19 cellular contexts compared by ENCODE assay signal in genomic region chrX:7889680-7890079, GRCh38. TPM values are rescaled to one million over a fixed set of nuclear protein-coding genes. Genes with fewer than 3 reads are reported as not detected.
DNase-seq lines count a peak whose midpoint lies in the region; ATAC-seq and TF ChIP-seq lines count a peak whose summit lies in the region.
"Had no signal": no experiment of that assay in that cellular context is flagged by ENCODE, and none has a peak within 500 bp of the region (broad histone marks: within the 10 kb centered on the region; RNA-seq: fewer than 3 reads in every experiment).

No MANE protein-coding gene starts in this region.

- H3K9me3 ChIP-seq in BLaER1 (no peaks in the 10 kb centered on the region), MG63 (no peaks in the 10 kb centered on the region)
- H3K9me3 ChIP-seq: vagina had no signal

- no peaks in the 10 kb centered on the region for H3K27me3 ChIP-seq in BLaER1
- H3K27me3 ChIP-seq in MG63: no peaks in the 10 kb centered on the region
- no peaks in the 10 kb centered on the region for H3K27me3 ChIP-seq in brain microvascular endothelial cell (replicated peaks)
- no peaks in the 10 kb centered on the region for H3K27me3 ChIP-seq in kidney epithelial cell (ENCODE audit: control insufficient read depth, insufficient read depth, low read length)
- H3K27me3 ChIP-seq: vagina had no signal

- H3K36me3 ChIP-seq in BLaER1 (no peaks in the 10 kb centered on the region), MG63 (no peaks in the 10 kb centered on the region), brain microvascular endothelial cell (replicated peaks) (no peaks in the 10 kb centered on the region), kidney epithelial cell (ENCODE audit: control insufficient read depth, insufficient read depth, low read length) (no peaks in the 10 kb centered on the region)
- H3K36me3 ChIP-seq: vagina had no signal

- peak overlapping the region; percentile 27; the same call in 1 of the 2 replicates for H3K4me2 ChIP-seq in BLaER1

- peaks cover 4% of the 10 kb centered on the region for H3K9me3 Mint-ChIP-seq in stimulated activated effector memory CD8-positive, alpha-beta T cell treated with anti-CD3 and anti-CD28 coated beads, Interleukin-12 subunit alpha, Interleukin-12 subunit beta, amount 100 ng/mL, for 72 hours
- H3K9me3 Mint-ChIP-seq in chondrocyte (ENCODE audit: low read depth): peaks cover 5% of the 10 kb centered on the region
- H3K9me3 Mint-ChIP-seq: activated CD4-positive, alpha-beta memory T cell treated with anti-CD3 and anti-CD28 coated beads for 36 hours; activated naive CD8-positive, alpha-beta T cell treated with anti-CD3 and anti-CD28 coated beads, Interleukin-2, amount 50 U/mL, for 24 hours; nephron; T-cell had no signal

- TF ChIP-seq CTCF in brain microvascular endothelial cell (IDR thresholded peaks at IDR 0.05; ENCODE audit: low read depth, low read length, missing control alignments) (no peak), kidney epithelial cell (IDR thresholded peaks at IDR 0.05; ENCODE audit: insufficient read depth, low read length, poor library complexity, severe bottlenecking) (no peak), chondrocyte (IDR thresholded peaks at IDR 0.05) (no peak)

- no peak overlapping the region for H3K4me3 Mint-ChIP-seq in stimulated activated effector memory CD8-positive, alpha-beta T cell treated with anti-CD3 and anti-CD28 coated beads, Interleukin-12 subunit alpha, Interleukin-12 subunit beta, amount 100 ng/mL, for 72 hours
- H3K4me3 Mint-ChIP-seq in chondrocyte (ENCODE audit: unreplicated experiment): no peak overlapping the region
- H3K4me3 Mint-ChIP-seq: activated CD4-positive, alpha-beta memory T cell treated with anti-CD3 and anti-CD28 coated beads for 36 hours; activated naive CD8-positive, alpha-beta T cell treated with anti-CD3 and anti-CD28 coated beads, Interleukin-2, amount 50 U/mL, for 24 hours; IgD-negative memory B cell; nephron; T-cell had no signal

- peaks cover 18% of the 10 kb centered on the region for H3K4me1 ChIP-seq in BLaER1
- H3K4me1 ChIP-seq: vagina had no signal

- no peak for ATAC-seq in stimulated activated effector memory CD8-positive, alpha-beta T cell treated with anti-CD3 and anti-CD28 coated beads, Interleukin-12 subunit alpha, Interleukin-12 subunit beta, amount 100 ng/mL, for 72 hours
- ATAC-seq in HG02588 (IDR thresholded peaks at IDR 0.05; ENCODE audit: unreplicated experiment) (no peak), HG03097 (IDR thresholded peaks at IDR 0.05; ENCODE audit: low FRiP score, unreplicated experiment) (no peak)
- ATAC-seq: activated naive CD8-positive, alpha-beta T cell treated with anti-CD3 and anti-CD28 coated beads, Interleukin-2, amount 50 U/mL, for 24 hours; Right ventricle myocardium inferior had no signal

- H3K4me1 Mint-ChIP-seq in stimulated activated effector memory CD8-positive, alpha-beta T cell treated with anti-CD3 and anti-CD28 coated beads, Interleukin-12 subunit alpha, Interleukin-12 subunit beta, amount 100 ng/mL, for 72 hours: no peaks in the 10 kb centered on the region
- H3K4me1 Mint-ChIP-seq in chondrocyte (ENCODE audit: low read depth): no peaks in the 10 kb centered on the region
- H3K4me1 Mint-ChIP-seq: activated naive CD8-positive, alpha-beta T cell treated with anti-CD3 and anti-CD28 coated beads, Interleukin-2, amount 50 U/mL, for 24 hours had no signal

- H3K4me3 ChIP-seq in BLaER1: no peak overlapping the region
- no peak overlapping the region for H3K4me3 ChIP-seq in MG63
- H3K4me3 ChIP-seq in brain microvascular endothelial cell (ENCODE audit: low read depth, low read length): no peak overlapping the region
- no peak overlapping the region for H3K4me3 ChIP-seq in kidney epithelial cell (ENCODE audit: low read depth, low read length)
- H3K4me3 ChIP-seq: vagina had no signal

- no peaks in the 10 kb centered on the region for H4K20me1 ChIP-seq in BLaER1

- H3K27ac ChIP-seq in BLaER1: no peak overlapping the region
- H3K27ac ChIP-seq in brain microvascular endothelial cell: no peak overlapping the region
- H3K27ac ChIP-seq: vagina had no signal

- H3K27me3 Mint-ChIP-seq in chondrocyte (ENCODE audit: low read depth): no peaks in the 10 kb centered on the region
- H3K27me3 Mint-ChIP-seq: activated naive CD8-positive, alpha-beta T cell treated with anti-CD3 and anti-CD28 coated beads, Interleukin-2, amount 50 U/mL, for 24 hours; IgD-negative memory B cell had no signal

- H3K9ac ChIP-seq in BLaER1: no peak overlapping the region

- in situ Hi-C loops in brain microvascular endothelial cell (cut with HindIII; ENCODE audit: low pct_ligation_motif_present, low sequenced_read_pairs): no loop called here

- H3K36me3 Mint-ChIP-seq in stimulated activated effector memory CD8-positive, alpha-beta T cell treated with anti-CD3 and anti-CD28 coated beads, Interleukin-12 subunit alpha, Interleukin-12 subunit beta, amount 100 ng/mL, for 72 hours: no peaks in the 10 kb centered on the region
- H3K36me3 Mint-ChIP-seq in chondrocyte (ENCODE audit: low read depth): no peaks in the 10 kb centered on the region
- H3K36me3 Mint-ChIP-seq: activated CD4-positive, alpha-beta memory T cell treated with anti-CD3 and anti-CD28 coated beads for 36 hours; T-cell had no signal

- DNase-seq in MG63: peak; percentile 57
- DNase-seq in brain microvascular endothelial cell: peak; percentile 20
- DNase-seq in kidney epithelial cell (ENCODE audit: low read depth): peak; percentile 2
- DNase-seq in stimulated activated effector memory CD8-positive, alpha-beta T cell treated with anti-CD3 and anti-CD28 coated beads, Interleukin-12 subunit alpha, Interleukin-12 subunit beta, amount 100 ng/mL, for 72 hours (ENCODE audit: low spot score in 2 of 2): no peak
- DNase-seq in chondrocyte (ENCODE audit: low spot score): no peak
- DNase-seq: activated CD4-positive, alpha-beta memory T cell treated with anti-CD3 and anti-CD28 coated beads for 36 hours; activated naive CD8-positive, alpha-beta T cell treated with anti-CD3 and anti-CD28 coated beads, Interleukin-2, amount 50 U/mL, for 24 hours; head of caudate nucleus; NCI-H1105 treated with DMSO at 0.1 percent for 48 hours; retina; T-cell had no signal

- no peak overlapping the region for H3K27ac Mint-ChIP-seq in stimulated activated effector memory CD8-positive, alpha-beta T cell treated with anti-CD3 and anti-CD28 coated beads, Interleukin-12 subunit alpha, Interleukin-12 subunit beta, amount 100 ng/mL, for 72 hours
- no peak overlapping the region for H3K27ac Mint-ChIP-seq in chondrocyte (ENCODE audit: unreplicated experiment)
- H3K27ac Mint-ChIP-seq: activated CD4-positive, alpha-beta memory T cell treated with anti-CD3 and anti-CD28 coated beads for 36 hours; activated naive CD8-positive, alpha-beta T cell treated with anti-CD3 and anti-CD28 coated beads, Interleukin-2, amount 50 U/mL, for 24 hours; IgD-negative memory B cell; nephron; T-cell had no signal

RNA-seq across cellular contexts. Expression of gene PNPLA4, which starts 37.5 kb away (rescaled TPM):
- total RNA-seq in MG63 (2014; rRNA removed; shearing (Covaris generic); ENCODE audit: low replicate concordance): not detected in 2 replicates
- total RNA-seq in kidney epithelial cell (19.0 and 21.0 TPM in 2 replicates), chondrocyte (11.3 to 14.3 TPM (median 11.4 TPM) in 3 replicates)

RNA-seq across cellular contexts. Expression of gene VCX, which starts 46.7 kb away (rescaled TPM):
- total RNA-seq in MG63 (2014; rRNA removed; shearing (Covaris generic); ENCODE audit: low replicate concordance): not detected in 2 replicates
- not detected in 2 replicates for total RNA-seq in kidney epithelial cell
- total RNA-seq in chondrocyte: 0.53 TPM in 1 of 3 replicates, not detected in the others
- total RNA-seq: activated CD4-positive, alpha-beta memory T cell treated with anti-CD3 and anti-CD28 coated beads for 36 hours; mesenteric fat pad; Right ventricle myocardium inferior; T-cell; vagina had no signal

Comparison
In these comparisons a context has a peak if more than half of its experiments do, and no peak if none do; other contexts are left out.
1. DNase-seq: peak in MG63 (single experiment), brain microvascular endothelial cell (single experiment) and kidney epithelial cell (single experiment); none in stimulated activated effector memory CD8-positive, alpha-beta T cell treated with anti-CD3 and anti-CD28 coated beads, Interleukin-12 subunit alpha, Interleukin-12 subunit beta, amount 100 ng/mL, for 72 hours (0 of 2) and chondrocyte (single experiment).
2. RNA of gene PNPLA4, which starts 37.5 kb away (total RNA-seq): 19.0 to 21.0 TPM in kidney epithelial cell and 11.3 to 14.3 TPM in chondrocyte; not detected in MG63; every median in the first group is over 10 times any median in the second.